In the genomic region with DNA sequence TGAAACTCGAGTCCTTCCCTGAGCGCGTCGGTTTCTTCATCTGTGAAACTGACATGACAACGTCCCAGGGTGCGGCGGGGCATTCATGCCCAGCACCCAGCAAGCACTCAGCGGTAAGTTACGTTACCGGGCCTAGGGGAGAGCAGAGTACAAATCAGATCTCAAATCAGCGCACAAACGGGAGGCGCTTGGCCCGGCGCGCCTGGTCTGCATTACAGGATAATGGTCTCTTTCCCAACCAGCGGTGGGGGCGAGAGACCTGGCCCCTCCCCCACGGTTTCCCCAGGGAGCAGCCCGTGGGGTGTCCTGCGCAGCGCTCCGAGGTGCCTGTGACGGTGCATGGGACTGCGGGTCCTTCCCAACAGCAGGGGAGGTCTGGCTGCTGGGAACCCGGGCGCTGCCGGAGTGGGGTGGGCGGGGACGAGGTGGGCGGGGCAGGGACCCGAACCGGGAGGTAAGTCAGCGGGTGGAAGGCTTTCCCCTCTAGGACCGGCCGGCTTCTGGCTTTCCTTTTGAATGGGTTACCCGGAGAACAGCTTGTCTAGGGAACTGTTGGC, we compare ENCODE assay signal across 8 cellular contexts. TPM values are rescaled to one million over a fixed set of nuclear protein-coding genes. Genes with fewer than 3 reads are reported as not detected.
DNase-seq lines count a peak whose midpoint lies in the region; ATAC-seq, FAIRE-seq and TF ChIP-seq lines count a peak whose summit lies in the region.

No MANE protein-coding gene starts in this region.

- H3K36me3 Mint-ChIP-seq in activated naive CD4-positive, alpha-beta T cell treated with anti-CD3 and anti-CD28 coated beads, Interleukin-2, amount 50 U/mL, for 24 hours = no peaks in the 10 kb centered on the region

- H3K4me3 ChIP-seq in GM12878 (peak overlapping the region; percentile 67), kidney (ENCODE audit: low read length in 2 of 2) (peak overlapping the region; percentile 92 to 97), suprapubic skin (peak overlapping the region; percentile 81)

- H3K27ac Mint-ChIP-seq in activated naive CD4-positive, alpha-beta T cell treated with anti-CD3 and anti-CD28 coated beads, Interleukin-2, amount 50 U/mL, for 24 hours = no peak overlapping the region

- peak overlapping the region; percentile 79 for H3K4me3 Mint-ChIP-seq in activated naive CD4-positive, alpha-beta T cell treated with anti-CD3 and anti-CD28 coated beads, Interleukin-2, amount 50 U/mL, for 24 hours

- H3K36me3 ChIP-seq in GM12878 (ENCODE audit: control insufficient read depth in 2 of 2, insufficient read depth in 2 of 2, low read length in 1 of 2) = no peaks in the 10 kb centered on the region; a peak in 1 of 4 replicates
- no peaks in the 10 kb centered on the region for H3K36me3 ChIP-seq in kidney (ENCODE audit: control insufficient read depth in 1 of 2, insufficient read depth in 2 of 2, low read length in 2 of 2)
- no peaks in the 10 kb centered on the region for H3K36me3 ChIP-seq in suprapubic skin

- H3K9me3 Mint-ChIP-seq in activated naive CD4-positive, alpha-beta T cell treated with anti-CD3 and anti-CD28 coated beads, Interleukin-2, amount 50 U/mL, for 24 hours = no peaks in the 10 kb centered on the region

- CTCF ChIA-PET in GM12878 (lab: Yijun Ruan, JAX) = interaction anchor here (1.0 to 5.6 kb wide), 8 partner anchors 11 to 118 kb away, joined by 3 to 73 read pairs (median 4); no protein-coding TSS in a partner anchor

- no peak for TF ChIP-seq EP300 in GM12878 (IDR thresholded peaks at IDR 0.05; ENCODE audit: borderline replicate concordance in 1 of 2, control insufficient read depth in 1 of 2, low read depth in 2 of 2, low read length in 2 of 2)
- TF ChIP-seq EP300 in suprapubic skin (IDR thresholded peaks at IDR 0.05) = no peak

- POLR2A ChIA-PET in GM12878 (lab: Charles Lee) = interaction anchor here (1.2 to 2.2 kb wide), 2 partner anchors 21 to 107 kb away, joined by 4 to 12 read pairs; no protein-coding TSS in a partner anchor

- peak overlapping the region; percentile 25 for H2AFZ ChIP-seq in GM12878 (ENCODE audit: control insufficient read depth, low read depth, low read length)

- H4K20me1 ChIP-seq in GM12878 (ENCODE audit: control insufficient read depth, insufficient read depth) = no peaks in the 10 kb centered on the region

- peak overlapping the region; percentile 62 for H3K9ac ChIP-seq in GM12878 (ENCODE audit: control insufficient read depth, insufficient read depth, low read length)
- peak overlapping the region; percentile 85 to 93 for H3K9ac ChIP-seq in kidney (ENCODE audit: low read length in 2 of 2)

- intact Hi-C loops in GM12878 (cut with micrococcal nuclease; ENCODE audit: unreplicated experiment) = loop anchor here (1.0 to 5.0 kb wide), 2 partner anchors 93 to 118 kb away; a partner anchor contains a TSS
- intact Hi-C loops in kidney (cut with DNase I) = loop anchor here (5.0 kb wide), 1 partner anchor 118 kb away; no protein-coding TSS in a partner anchor

- 0 out of 2 replicates have a peak overlapping the region, but pooled peaks have one; percentile 34 for H3K27ac ChIP-seq in GM12878 (ENCODE audit: control insufficient read depth, insufficient read depth)
- peak overlapping the region; percentile 83 to 93 for H3K27ac ChIP-seq in kidney (ENCODE audit: low read depth in 2 of 2, low read length in 2 of 2)
- no peak overlapping the region for H3K27ac ChIP-seq in suprapubic skin

- no peak for DNase-seq in activated naive CD4-positive, alpha-beta T cell treated with Interleukin-2 at 50 U/mL for 16 hours
- no peak for DNase-seq in GM12878 (ENCODE audit: low read depth, low spot score)
- DNase-seq in kidney = peak; percentile 88
- peak in 1 of 2 donors; percentile 78 for DNase-seq in suprapubic skin (ENCODE audit: low spot score in 2 of 2)
- DNase-seq in NCI-H187 (lab: John Stamatoyannopoulos, UW) = no peak
- DNase-seq in HT-29 (ENCODE audit: low spot score) = no peak

- in situ Hi-C loops in GM12878 (cut with MboI) = no loop called here

- peaks cover 35% of the 10 kb centered on the region for H3K4me1 Mint-ChIP-seq in activated naive CD4-positive, alpha-beta T cell treated with anti-CD3 and anti-CD28 coated beads, Interleukin-2, amount 50 U/mL, for 24 hours

- FAIRE-seq in GM12878 (lab: Jason Lieb, UNC) = no peak
- no peak for FAIRE-seq in kidney (lab: Jason Lieb, UNC)

- TF ChIP-seq CTCF in GM12878 (IDR thresholded peaks at IDR 0.05 in 2 of 3, conservative IDR thresholded peaks at IDR 0.05 in 1 of 3; ENCODE audit: control insufficient read depth in 2 of 3, extremely low read depth in 1 of 3, insufficient read depth in 1 of 3, low read depth in 3 of 3, low read length in 3 of 3) (no peak), kidney (IDR thresholded peaks at IDR 0.05; ENCODE audit: borderline replicate concordance, extremely low read depth, insufficient read depth) (no peak), suprapubic skin (IDR thresholded peaks at IDR 0.05) (no peak)

- no TSS peak for BruUV-seq in GM12878 (replicated peaks; lab: Mats Ljungman, UMichigan)

- H3K27me3 Mint-ChIP-seq in activated naive CD4-positive, alpha-beta T cell treated with anti-CD3 and anti-CD28 coated beads, Interleukin-2, amount 50 U/mL, for 24 hours = peaks cover 17% of the 10 kb centered on the region

- H3K9me3 ChIP-seq in GM12878 (replicated peaks; ENCODE audit: control insufficient read depth, insufficient read depth, low read length) (no peaks in the 10 kb centered on the region; the same call in 2 of the 3 replicates), kidney (ENCODE audit: control insufficient read depth in 1 of 2, low read length in 2 of 2) (no peaks in the 10 kb centered on the region), suprapubic skin (no peaks in the 10 kb centered on the region)

- H3K4me1 ChIP-seq in GM12878 (ENCODE audit: control insufficient read depth, insufficient read depth, low read length) (peaks cover 29% of the 10 kb centered on the region), kidney (ENCODE audit: control insufficient read depth in 1 of 2, insufficient read depth in 1 of 2, low read depth in 1 of 2, low read length in 2 of 2) (peaks cover 30 to 44% of the 10 kb centered on the region in 2 donors), suprapubic skin (peaks cover 42% of the 10 kb centered on the region)

- ATAC-seq in GM12878 (peak; percentile 54), HG02678 (IDR thresholded peaks at IDR 0.05; ENCODE audit: unreplicated experiment) (no peak)

- 13% methylated on average over 37 of the region's 37 CpGs for WGBS in GM12878 (ENCODE audit: insufficient coverage, insufficient replicate concordance, low lambda C conversion rate, missing lambda C conversion rate)
- 4% methylated on average over 24 of the region's 37 CpGs for WGBS in suprapubic skin

- TF ChIP-seq POLR2A in GM12878 (IDR thresholded peaks at IDR 0.05; ENCODE audit: low read depth, low read length) (no peak), suprapubic skin (IDR thresholded peaks at IDR 0.05) (no peak)

- H3K27me3 ChIP-seq in GM12878 (replicated peaks in 1 of 2; ENCODE audit: control insufficient read depth in 2 of 2, insufficient read depth in 2 of 2, low read length in 1 of 2) = peaks cover 10 to 16% of the 10 kb centered on the region in 2 experiments; a peak in 3 of 4 replicates
- no peaks in the 10 kb centered on the region for H3K27me3 ChIP-seq in suprapubic skin

- SMC1A ChIA-PET in GM12878 (lab: Charles Lee; ENCODE audit: uncharacterized antibody, unreplicated experiment) = interaction anchor here (1.0 to 5.5 kb wide), 5 partner anchors 14 to 117 kb away, joined by 3 to 52 read pairs (median 18); no protein-coding TSS in a partner anchor

- RAD21 ChIA-PET in GM12878 (lab: Charles Lee; ENCODE audit: unreplicated experiment) = interaction anchor here (1.0 to 6.1 kb wide), 9 partner anchors 10 to 118 kb away, joined by 3 to 49 read pairs (median 4); a partner anchor contains a TSS

- H3K79me2 ChIP-seq in GM12878 (ENCODE audit: control insufficient read depth, insufficient read depth, low read length) = peaks cover 23% of the 10 kb centered on the region

- TF ChIP-seq RAD21 in GM12878 (IDR thresholded peaks at IDR 0.05; ENCODE audit: insufficient read depth, low read depth, low read length) = no peak

- peak overlapping the region; percentile 94 for H3K4me2 ChIP-seq in GM12878 (ENCODE audit: control insufficient read depth, insufficient read depth)

TF ChIP-seq in GM12878, 131 proteins besides CTCF, POLR2A, EP300 and RAD21:
- no peak for TF ChIP-seq SUZ12 (IDR thresholded peaks at IDR 0.05; ENCODE audit: unreplicated experiment)
- 0 out of 2 replicates have a peak, but pooled peaks have one; percentile 6 for TF ChIP-seq NBN (IDR thresholded peaks at IDR 0.05)
- TF ChIP-seq POU2F2 (IDR thresholded peaks at IDR 0.05; ENCODE audit: borderline replicate concordance, low read depth, low read length) = no peak
- peak; percentile 23 to 29; a peak in 2 of 4 replicates for TF ChIP-seq IKZF2 (IDR thresholded peaks at IDR 0.05)
- peak; percentile 12; the same call in 1 of the 2 replicates for TF ChIP-seq TARDBP (IDR thresholded peaks at IDR 0.05; ENCODE audit: borderline replicate concordance)
- TF ChIP-seq CBFB (IDR thresholded peaks at IDR 0.05; ENCODE audit: low read depth) = 0 out of 2 replicates have a peak, but pooled peaks have one; percentile 5
- TF ChIP-seq CHD2 (IDR thresholded peaks at IDR 0.05; ENCODE audit: borderline replicate concordance, low read depth, low read length) = 0 out of 2 replicates have a peak, but pooled peaks have one; percentile 10
- peak; percentile 84 for TF ChIP-seq MEF2B (IDR thresholded peaks at IDR 0.05; ENCODE audit: partially characterized antibody, poor library complexity, severe bottlenecking)

RNA-seq across cellular contexts. Expression of a gene that starts 1.0 kb away (rescaled TPM):
- 5.5 and 5.8 TPM in 2 replicates for total RNA-seq in GM12878 (2013; cell fraction: nucleolus; rRNA removed)
- 3.0 and 3.2 TPM in 2 replicates for total RNA-seq in GM12878 (2014; rRNA removed)
- total RNA-seq in GM12878 (2014; rRNA removed; fragmentation: Illumina TruSeq; extraction: Trizol) = 1.7 and 2.0 TPM in 2 replicates
- total RNA-seq in GM12878 (2021) = 4.2 TPM in 2 replicates
- polyA plus RNA-seq in GM12878 (2011; ENCODE audit: low read depth) = 1.9 TPM
- 2.1 and 3.2 TPM in 2 replicates for polyA plus RNA-seq in GM12878 (2011; rRNA removed)
- 3.2 TPM in 2 replicates for polyA plus RNA-seq in GM12878 (2011; cell fraction: cytosol; rRNA removed)
- polyA plus RNA-seq in GM12878 (2011; cell fraction: nucleus; rRNA removed) = 2.3 and 2.7 TPM in 2 replicates
- 2.9 and 4.9 TPM in 2 replicates for polyA plus RNA-seq in GM12878 (2012)
- polyA plus RNA-seq in GM12878 (2014; fragmentation: Illumina TruSeq; extraction: Trizol) = 1.7 and 3.2 TPM in 2 replicates
- polyA plus RNA-seq in GM12878 (2014; fragmentation: Nextera tagmentation; extraction: Ambion mirVana) = under 1 TPM; 0.55 to 0.93 TPM
- 3.9 and 4.8 TPM in 2 replicates for polyA plus RNA-seq in GM12878 (2014; rRNA removed)
- 1 to 10 TPM; 2.2 to 3.6 TPM for polyA plus RNA-seq in GM12878 (2016; fragmentation: Nextera tagmentation; extraction: Ambion mirVana)
- 1.5 and 2.5 TPM in 2 replicates for polyA minus RNA-seq in GM12878 (2011; rRNA and poly(A)+ RNA removed)
- polyA minus RNA-seq in GM12878 (2011; cell fraction: cytosol; rRNA and poly(A)+ RNA removed) = 0.67 and 0.94 TPM in 2 replicates
- polyA minus RNA-seq in GM12878 (2011; cell fraction: nucleus; rRNA and poly(A)+ RNA removed) = 0.67 and 1.1 TPM in 2 replicates
- 48.4 TPM for total RNA-seq in kidney
- polyA plus RNA-seq in kidney (ENCODE audit: insufficient read depth, low read depth, low replicate concordance) = 38.1 TPM
- 10 to 100 TPM in 2 of 4 donors, 1 to 10 TPM in 2; 6.4 to 12.2 (median 10.6) TPM for total RNA-seq in suprapubic skin
- total RNA-seq in HT-29 (2014; rRNA removed; shearing (Covaris generic)) = 23.5 and 24.7 TPM in 2 replicates
